23 cellular contexts compared by ENCODE assay signal in genomic region chrX:4572652-4573051, GRCh38.
"Had no signal": no experiment of that assay in that cellular context is flagged by ENCODE, and none has a peak within 500 bp of the region (broad histone marks: within the 10 kb centered on the region; RNA-seq: fewer than 3 reads in every experiment).

No MANE protein-coding gene starts in this region.

- H3K36me3 ChIP-seq: colonic mucosa, esophagus muscularis mucosa, gastrocnemius medialis, stomach, suprapubic skin, tibial nerve, uterus had no signal

- H3K4me1 ChIP-seq: colonic mucosa, esophagus muscularis mucosa, gastrocnemius medialis, stomach, suprapubic skin, tibial nerve, uterus had no signal

- DNase-seq: activated CD4-positive, alpha-beta T cell treated with anti-CD3 and anti-CD28 coated beads for 4 hours; activated CD4-positive, alpha-beta T cell treated with anti-CD3 and anti-CD28 coated beads, Interleukin-2, amount 50 U/mL, for 48 hours; activated CD4-positive, CD25-positive, alpha-beta regulatory T cell; activated CD8-positive, alpha-beta memory T cell treated with anti-CD3 and anti-CD28 coated beads, Interleukin-2, amount 50 U/mL, for 48 hours; activated naive CD4-positive, alpha-beta T cell treated with Interleukin-2 at 50 U/mL for 16 hours; activated naive CD8-positive, alpha-beta T cell treated with anti-CD3 and anti-CD28 coated beads, Interleukin-2, amount 10 ng/mL, durations not matched to agents 7 days and 5 days; activated T-cell treated with anti-CD3 and anti-CD28 coated beads, Interleukin-2, amount 50 U/mL, for 4 hours; amniotic stem cell; colonic mucosa; dorsolateral prefrontal cortex; effector memory CD8-positive, alpha-beta T cell; gastrocnemius medialis; hippocampal formation; left colon; nephron progenitor cell; occipital lobe; posterior cingulate gyrus; small intestine; stomach; uterus had no signal

- H3K27me3 ChIP-seq: colonic mucosa, esophagus muscularis mucosa, gastrocnemius medialis, stomach, suprapubic skin, tibial nerve, uterus had no signal

- H3K4me3 ChIP-seq: colonic mucosa, dorsolateral prefrontal cortex, esophagus muscularis mucosa, gastrocnemius medialis, stomach, suprapubic skin, tibial nerve, uterus had no signal

- H3K9me3 ChIP-seq: colonic mucosa, esophagus muscularis mucosa, suprapubic skin, tibial nerve, uterus had no signal

- H3K27ac ChIP-seq: colonic mucosa, dorsolateral prefrontal cortex, esophagus muscularis mucosa, gastrocnemius medialis, stomach, suprapubic skin, tibial nerve, uterus had no signal
